ENCODE assay signal across 22 cellular contexts in the genomic region with DNA sequence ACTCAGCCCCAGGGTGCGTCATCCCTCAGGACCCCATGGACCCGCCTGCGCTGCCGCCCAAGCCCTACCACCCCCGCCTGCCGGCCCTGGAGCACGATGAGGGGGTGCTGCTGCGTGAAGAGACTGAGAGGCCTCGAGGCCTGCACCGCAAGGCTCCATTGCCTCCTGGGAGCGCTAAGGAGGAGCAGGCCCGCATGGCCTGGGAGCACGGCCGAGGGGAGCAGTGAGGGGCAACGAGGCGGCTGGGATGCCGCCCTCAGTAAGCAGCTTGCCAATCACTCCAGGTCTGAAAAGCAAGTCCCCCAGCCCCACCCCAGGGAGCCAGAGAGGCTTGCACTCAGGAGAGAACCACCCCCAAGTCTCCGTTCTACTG. TPM values are rescaled to one million over a fixed set of nuclear protein-coding genes. Genes with fewer than 3 reads are reported as not detected.
DNase-seq lines count a peak whose midpoint lies in the region; ATAC-seq and TF ChIP-seq lines count a peak whose summit lies in the region.
"Had no signal": no experiment of that assay in that cellular context is flagged by ENCODE, and none has a peak within 500 bp of the region (broad histone marks: within the 10 kb centered on the region; RNA-seq: fewer than 3 reads in every experiment).

No MANE protein-coding gene starts in this region.

- H3K4me1 ChIP-seq in neuronal stem cell (ENCODE audit: control insufficient read depth in 2 of 2, insufficient read depth in 1 of 2, low read depth in 1 of 2, low read length in 2 of 2) (peaks cover 2 to 8% of the 10 kb centered on the region in 2 donors), suprapubic skin (peaks cover 19% of the 10 kb centered on the region)

- H3K23ac ChIP-seq in neuronal stem cell (ENCODE audit: low read depth, low read length, poor library complexity), result no peak overlapping the region

- H3K9me3 Mint-ChIP-seq in activated CD8-positive, alpha-beta memory T cell treated with anti-CD3 and anti-CD28 coated beads, Interleukin-2, amount 10 ng/mL, durations not matched to agents 7 days and 5 days (ENCODE audit: low read depth), result no peaks in the 10 kb centered on the region
- H3K9me3 Mint-ChIP-seq: CD14-positive monocyte; CD4-positive, alpha-beta T cell; CD8-positive, alpha-beta memory T cell; HFFc6 had no signal

- DNase-seq in activated CD8-positive, alpha-beta memory T cell treated with anti-CD3 and anti-CD28 coated beads for 24 hours, result peak; percentile 50
- DNase-seq in activated CD8-positive, alpha-beta memory T cell treated with anti-CD3 and anti-CD28 coated beads, Interleukin-2, amount 10 ng/mL, durations not matched to agents 7 days and 5 days, result no peak
- DNase-seq in cardiac septum (ENCODE audit: low spot score), result peak; percentile 65
- no peak for DNase-seq in Right ventricle myocardium superior
- no peak for DNase-seq in neuronal stem cell (ENCODE audit: low spot score)
- DNase-seq in suprapubic skin (ENCODE audit: low spot score in 2 of 2), result peak; percentile 59 to 70
- no peak for DNase-seq in activated effector memory CD4-positive, alpha-beta T cell treated with anti-CD3 and anti-CD28 coated beads, Interleukin-2, amount 50 U/mL, for 16 hours
- DNase-seq: CD8-positive, alpha-beta memory T cell; DMS 273 treated with DMSO at 0.1 percent for 48 hours; DMS79; EL; GDM1; GOT3; HFFc6 had no signal

- H3K27ac ChIP-seq in neuronal stem cell (replicated peaks; ENCODE audit: low read length) (no peak overlapping the region), suprapubic skin (no peak overlapping the region)
- H3K27ac ChIP-seq: 22Rv1 had no signal

- intact Hi-C loops in cardiac septum (cut with DNase I), result loop anchor here (10.0 kb wide), 1 partner anchor 1017 kb away; no protein-coding TSS in a partner anchor
- intact Hi-C loops in Right ventricle myocardium superior (cut with DNase I), result loop anchor here (10.0 kb wide), 1 partner anchor 303 kb away; no protein-coding TSS in a partner anchor

- H3K27me3 ChIP-seq in neuronal stem cell (ENCODE audit: control insufficient read depth in 3 of 3, insufficient read depth in 3 of 3, low read depth in 1 of 3, low read length in 3 of 3) (peaks cover 0 to 15% (median 0%) of the 10 kb centered on the region in 3 experiments), suprapubic skin (no peaks in the 10 kb centered on the region)
- H3K27me3 ChIP-seq: BLaER1 had no signal

- H2BK120ac ChIP-seq in neuronal stem cell (ENCODE audit: low read depth, low read length), result no peak overlapping the region

- peak overlapping the region; percentile 33 for H3K9ac ChIP-seq in neuronal stem cell (ENCODE audit: low read depth, low read length, poor library complexity)

- H3K4me3 ChIP-seq in neuronal stem cell (ENCODE audit: low read length in 2 of 2) (no peak overlapping the region), suprapubic skin (no peak overlapping the region)
- H3K4me3 ChIP-seq: BLaER1, GM12878, HAP-1 had no signal

- no peak for TF ChIP-seq EP300 in suprapubic skin (IDR thresholded peaks at IDR 0.05)

- H3K14ac ChIP-seq in neuronal stem cell (ENCODE audit: low read length), result no peak overlapping the region

- H3K79me1 ChIP-seq in neuronal stem cell (ENCODE audit: low read depth, low read length), result no peaks in the 10 kb centered on the region

- no peak overlapping the region for H2AFZ ChIP-seq in neuronal stem cell (ENCODE audit: low read length)

- CTCF ChIA-PET in activated CD8-positive, alpha-beta memory T cell treated with anti-CD3 and anti-CD28 coated beads, Interleukin-2, amount 10 ng/mL, durations not matched to agents 7 days and 5 days (lab: Charles Lee), result interaction anchor here (1.5 to 3.6 kb wide), 2 partner anchors 8 to 10 kb away, joined by 4 to 14 read pairs; no protein-coding TSS in a partner anchor

- H3K27ac Mint-ChIP-seq in activated CD8-positive, alpha-beta memory T cell treated with anti-CD3 and anti-CD28 coated beads, Interleukin-2, amount 10 ng/mL, durations not matched to agents 7 days and 5 days, result no peak overlapping the region
- H3K27ac Mint-ChIP-seq: B cell; CD4-positive, alpha-beta T cell; HFFc6 had no signal

- peaks cover 30% of the 10 kb centered on the region for H3K4me1 Mint-ChIP-seq in activated CD8-positive, alpha-beta memory T cell treated with anti-CD3 and anti-CD28 coated beads, Interleukin-2, amount 10 ng/mL, durations not matched to agents 7 days and 5 days

- H2BK12ac ChIP-seq in neuronal stem cell (ENCODE audit: low read length), result no peak overlapping the region

- no peak overlapping the region for H4K8ac ChIP-seq in neuronal stem cell (ENCODE audit: low read depth, low read length)

- H2BK5ac ChIP-seq in neuronal stem cell (ENCODE audit: low read length), result no peak overlapping the region

- no peak for TF ChIP-seq POLR2A in suprapubic skin (IDR thresholded peaks at IDR 0.05)

- H3K9me3 ChIP-seq in neuronal stem cell (replicated peaks in 1 of 2; ENCODE audit: control insufficient read depth in 2 of 2, insufficient read depth in 1 of 2, low read depth in 1 of 2, low read length in 2 of 2) (no peaks in the 10 kb centered on the region), suprapubic skin (no peaks in the 10 kb centered on the region)
- H3K9me3 ChIP-seq: BLaER1, HAP-1 had no signal

- H3K18ac ChIP-seq in neuronal stem cell (ENCODE audit: low read length), result no peak overlapping the region

- no peak for TF ChIP-seq CTCF in suprapubic skin (IDR thresholded peaks at IDR 0.05)

- WGBS in neuronal stem cell (ENCODE audit: extremely low coverage in 2 of 2, insufficient read length in 2 of 2, insufficient replicate concordance in 1 of 2), 2 donors, result no CpG with 5 or more reads among the region's 18 CpGs
- WGBS in suprapubic skin, result 100% methylated on average over 1 of the region's 18 CpGs

- no peak overlapping the region for H3K4me3 Mint-ChIP-seq in activated CD8-positive, alpha-beta memory T cell treated with anti-CD3 and anti-CD28 coated beads, Interleukin-2, amount 10 ng/mL, durations not matched to agents 7 days and 5 days
- H3K4me3 Mint-ChIP-seq: B cell; CD4-positive, alpha-beta T cell; CD8-positive, alpha-beta memory T cell; HFFc6 had no signal

- H4K91ac ChIP-seq in neuronal stem cell (ENCODE audit: low read depth, low read length, poor library complexity), result no peak overlapping the region

- H3K36me3 ChIP-seq in neuronal stem cell (replicated peaks in 1 of 2; ENCODE audit: control insufficient read depth in 2 of 2, insufficient read depth in 2 of 2, low read length in 2 of 2) (peaks cover 4 to 7% of the 10 kb centered on the region in 2 donors), suprapubic skin (no peaks in the 10 kb centered on the region)
- H3K36me3 ChIP-seq: BLaER1 had no signal

- peaks cover 11% of the 10 kb centered on the region for H3K36me3 Mint-ChIP-seq in activated CD8-positive, alpha-beta memory T cell treated with anti-CD3 and anti-CD28 coated beads, Interleukin-2, amount 10 ng/mL, durations not matched to agents 7 days and 5 days

- no peaks in the 10 kb centered on the region for H3K27me3 Mint-ChIP-seq in activated CD8-positive, alpha-beta memory T cell treated with anti-CD3 and anti-CD28 coated beads, Interleukin-2, amount 10 ng/mL, durations not matched to agents 7 days and 5 days
- H3K27me3 Mint-ChIP-seq: CD4-positive, alpha-beta T cell had no signal

- no peak overlapping the region for H3K4ac ChIP-seq in neuronal stem cell (ENCODE audit: low read length)

- no peak for ATAC-seq in activated CD8-positive, alpha-beta memory T cell treated with anti-CD3 and anti-CD28 coated beads, Interleukin-2, amount 10 ng/mL, durations not matched to agents 7 days and 5 days
- ATAC-seq in Right ventricle myocardium superior (ENCODE audit: poor library complexity), result no peak
- ATAC-seq in HG03565 (IDR thresholded peaks at IDR 0.05; ENCODE audit: unreplicated experiment), result no peak
- ATAC-seq: GM12878 had no signal

- H2BK15ac ChIP-seq in neuronal stem cell (ENCODE audit: low read length), result no peak overlapping the region

- H2AK5ac ChIP-seq in neuronal stem cell (ENCODE audit: low read depth, low read length), result no peak overlapping the region

- no peak overlapping the region for H3K4me2 ChIP-seq in neuronal stem cell (ENCODE audit: insufficient read depth, low read length, poor library complexity, severe bottlenecking)

RNA-seq across cellular contexts. Expression of a gene that starts 3.8 kb away (rescaled TPM):
- total RNA-seq in activated CD8-positive, alpha-beta memory T cell treated with anti-CD3 and anti-CD28 coated beads, Interleukin-2, amount 10 ng/mL, durations not matched to agents 7 days and 5 days, result 100 to 1,000 TPM; 140 to 182 TPM
- 77.6 TPM for total RNA-seq in cardiac septum
- total RNA-seq in Right ventricle myocardium superior, result 41.1 TPM
- 106 TPM for polyA plus RNA-seq in neuronal stem cell (2013, experiment 1 of 2)
- 113 TPM for polyA plus RNA-seq in neuronal stem cell (2013, experiment 2 of 2)
- total RNA-seq in suprapubic skin, result 10 to 100 TPM; 21.7 to 64.0 (median 52.8) TPM

RNA-seq across cellular contexts. Expression of a gene that starts 9.8 kb away (rescaled TPM):
- 10 to 100 TPM; 28.7 to 36.1 TPM for total RNA-seq in activated CD8-positive, alpha-beta memory T cell treated with anti-CD3 and anti-CD28 coated beads, Interleukin-2, amount 10 ng/mL, durations not matched to agents 7 days and 5 days
- total RNA-seq in cardiac septum (18.1 TPM), Right ventricle myocardium superior (9.9 TPM), suprapubic skin (10 to 100 TPM; 33.6 to 50.9 (median 41.7) TPM)
- 44.8 TPM for polyA plus RNA-seq in neuronal stem cell (2013, experiment 1 of 2)
- 45.4 TPM for polyA plus RNA-seq in neuronal stem cell (2013, experiment 2 of 2)

Comparison
In these comparisons a context has a peak if more than half of its experiments do, and no peak if none do; other contexts are left out.
1. DNase-seq: peak in activated CD8-positive, alpha-beta memory T cell treated with anti-CD3 and anti-CD28 coated beads for 24 hours (single experiment), cardiac septum (single experiment) and suprapubic skin (2 of 2); none in activated CD8-positive, alpha-beta memory T cell treated with anti-CD3 and anti-CD28 coated beads, Interleukin-2, amount 10 ng/mL, durations not matched to agents 7 days and 5 days (single experiment), Right ventricle myocardium superior (single experiment), neuronal stem cell (single experiment) and activated effector memory CD4-positive, alpha-beta T cell treated with anti-CD3 and anti-CD28 coated beads, Interleukin-2, amount 50 U/mL, for 16 hours (single experiment).